In the genomic region with DNA sequence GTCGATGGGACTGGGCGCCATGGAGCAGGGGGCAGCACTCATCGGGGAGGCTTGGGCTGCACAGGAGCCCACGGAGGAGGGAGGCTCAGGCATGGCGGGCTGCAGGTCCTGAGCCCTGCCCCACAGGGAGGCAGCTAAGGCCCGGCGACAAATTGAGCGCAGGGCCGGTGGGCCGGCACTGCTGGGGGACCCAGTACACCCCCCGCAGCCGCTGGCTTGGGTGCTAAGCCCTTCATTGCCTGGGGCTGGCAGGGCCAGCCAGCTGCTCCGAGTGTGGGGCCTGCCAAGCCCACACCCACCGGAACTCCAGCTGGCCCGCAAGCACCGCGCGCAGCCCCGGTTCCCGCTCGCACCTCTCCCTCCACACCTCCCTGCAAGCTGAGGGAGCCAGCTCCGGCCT, we compare ENCODE assay signal across 6 cellular contexts. TPM values are rescaled to one million over a fixed set of nuclear protein-coding genes. Genes with fewer than 3 reads are reported as not detected.
"Had no signal": no experiment of that assay in that cellular context is flagged by ENCODE, and none has a peak within 500 bp of the region (broad histone marks: within the 10 kb centered on the region; RNA-seq: fewer than 3 reads in every experiment).

No MANE protein-coding gene starts in this region.

RNA-seq across cellular contexts. Expression of a gene that starts 17.9 kb away (rescaled TPM):
- total RNA-seq: HepG2, HT-29, HT1080, IMR-90, K562 had no signal
- polyA plus RNA-seq: IgD-negative memory B cell, IMR-90, K562 had no signal
